In genomic region chr10:92027141-92027540, GRCh38 we compare ENCODE assay signal across 1 cellular context.
TF ChIP-seq lines count a peak whose summit lies in the region.

No MANE protein-coding gene starts in this region.

TF ChIP-seq in K562, 482 proteins besides CTCF, POLR2A, EP300 and RAD21 (continued from another document):
- TF ChIP-seq ATF7 (IDR thresholded peaks at IDR 0.05) = 0 out of 2 replicates have a peak, but pooled peaks have one; percentile 20
- TF ChIP-seq ATF3 (IDR thresholded peaks at IDR 0.05) = peak; percentile 26; the same call in 1 of the 2 replicates
- no peak for TF ChIP-seq ATF3 (CRISPR knock-in tag; conservative IDR thresholded peaks at IDR 0.05)
- TF ChIP-seq SMARCA4 (IDR thresholded peaks at IDR 0.05) = peak; percentile 31; the same call in 1 of the 2 replicates
- TF ChIP-seq KAT7 (CRISPR knock-in tag; IDR thresholded peaks at IDR 0.05; ENCODE audit: borderline replicate concordance) = no peak
- TF ChIP-seq PHTF2 (CRISPR knock-in tag; IDR thresholded peaks at IDR 0.05) = no peak
- no peak for TF ChIP-seq ZNF263 (CRISPR knock-in tag; IDR thresholded peaks at IDR 0.05; ENCODE audit: borderline replicate concordance)
- no peak for TF ChIP-seq ZNF449 (CRISPR knock-in tag; IDR thresholded peaks at IDR 0.05)
- peak; percentile 73 for TF ChIP-seq FOSL1 (tag; conservative IDR thresholded peaks at IDR 0.05)
- TF ChIP-seq TAL1 (IDR thresholded peaks at IDR 0.05) = peak; percentile 75
- TF ChIP-seq NCOR1 (IDR thresholded peaks at IDR 0.05) = peak; percentile 46; the same call in 1 of the 2 replicates
- TF ChIP-seq FOXA1 (IDR thresholded peaks at IDR 0.05; ENCODE audit: borderline replicate concordance) = no peak
- TF ChIP-seq ARID1B (IDR thresholded peaks at IDR 0.05) = peak; percentile 79
- no peak for TF ChIP-seq ESRRA (IDR thresholded peaks at IDR 0.05; ENCODE audit: borderline replicate concordance, low read depth)
- TF ChIP-seq CBFA2T3 (IDR thresholded peaks at IDR 0.05) = peak; percentile 66; the same call in 1 of the 2 replicates
- peak; percentile 76 for TF ChIP-seq CEBPB (tag; IDR thresholded peaks at IDR 0.05)
- no peak for TF ChIP-seq TCF7L2 (IDR thresholded peaks at IDR 0.05; ENCODE audit: low read depth, low read length)
- peak; percentile 74 for TF ChIP-seq TCF3 (CRISPR knock-in tag; IDR thresholded peaks at IDR 0.05)
- 0 out of 4 replicates have a peak, but pooled peaks of 1 of the 2 experiments have one; percentile 12 for TF ChIP-seq TRIM24 (IDR thresholded peaks at IDR 0.05)
- TF ChIP-seq CBFA2T2 (conservative IDR thresholded peaks at IDR 0.05) = peak; percentile 21; the same call in 1 of the 2 replicates
- TF ChIP-seq ZNF253 (CRISPR knock-in tag; conservative IDR thresholded peaks at IDR 0.05) = no peak
- TF ChIP-seq DPF2 (IDR thresholded peaks at IDR 0.05) = peak; percentile 53
- no peak for TF ChIP-seq ZNF785 (CRISPR knock-in tag; IDR thresholded peaks at IDR 0.05)
- TF ChIP-seq BMI1 (IDR thresholded peaks at IDR 0.05; ENCODE audit: low read length) = no peak
- 0 out of 2 replicates have a peak, but pooled peaks have one; percentile 31 for TF ChIP-seq SOX6 (IDR thresholded peaks at IDR 0.05)
- no peak for TF ChIP-seq PREB (CRISPR knock-in tag; IDR thresholded peaks at IDR 0.05)
- TF ChIP-seq TEAD4 (IDR thresholded peaks at IDR 0.05; ENCODE audit: low read length) = peak; percentile 66
- no peak for TF ChIP-seq TEAD4 (CRISPR knock-in tag; IDR thresholded peaks at IDR 0.05; ENCODE audit: borderline replicate concordance)
- TF ChIP-seq FOXM1 (IDR thresholded peaks at IDR 0.05; ENCODE audit: low read depth) = peak; percentile 34; the same call in 1 of the 2 replicates
- no peak for TF ChIP-seq FOXM1 (CRISPR knock-in tag; IDR thresholded peaks at IDR 0.05; ENCODE audit: low read depth)
- 0 out of 2 replicates have a peak, but pooled peaks have one; percentile 29 for TF ChIP-seq MTA2 (IDR thresholded peaks at IDR 0.05; ENCODE audit: low read depth)
- TF ChIP-seq CEBPG (CRISPR knock-in tag; IDR thresholded peaks at IDR 0.05) = no peak
- peak in 1 of 2 experiments; percentile 66; a peak in 2 of 4 replicates for TF ChIP-seq CEBPG (tag; conservative IDR thresholded peaks at IDR 0.05 in 1 of 2, IDR thresholded peaks at IDR 0.05 in 1 of 2)
